16 cellular contexts compared by ENCODE assay signal in the genomic region with DNA sequence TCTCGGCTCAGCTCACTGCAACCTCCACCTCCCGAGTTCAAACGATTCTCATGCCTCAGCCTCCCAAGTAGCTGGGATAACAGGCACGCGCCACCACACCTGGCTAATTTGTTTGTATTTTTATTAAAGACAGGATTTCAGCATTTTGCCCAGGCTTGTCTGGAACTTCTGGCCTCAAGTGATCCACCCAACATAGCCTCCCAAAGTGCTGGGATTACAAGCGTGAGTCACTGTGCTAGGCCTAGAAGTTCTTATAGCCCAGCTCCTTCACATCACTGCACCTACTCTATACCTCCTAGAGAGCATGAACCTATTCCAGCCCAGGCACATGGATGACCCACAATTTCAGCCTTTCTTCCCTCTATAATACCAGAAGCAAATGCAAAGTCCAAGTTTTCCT. TPM values are rescaled to one million over a fixed set of nuclear protein-coding genes. Genes with fewer than 3 reads are reported as not detected.
DNase-seq lines count a peak whose midpoint lies in the region; ATAC-seq and TF ChIP-seq lines count a peak whose summit lies in the region.
"Had no signal": no experiment of that assay in that cellular context is flagged by ENCODE, and none has a peak within 500 bp of the region (broad histone marks: within the 10 kb centered on the region; RNA-seq: fewer than 3 reads in every experiment).

No MANE protein-coding gene starts in this region.

- H3K4me3 ChIP-seq in smooth muscle cell: no peak overlapping the region

- H3K27ac ChIP-seq in epithelial cell of prostate (peak overlapping the region; percentile 93), smooth muscle cell (ENCODE audit: low read depth) (peak overlapping the region; percentile 99)

- in situ Hi-C loops in GM13977 (cut with MboI; ENCODE audit: low pct_unique_long_range_greater_than_20kb, low sequenced_read_pairs, unreplicated experiment): no loop called here

- peaks cover 14% of the 10 kb centered on the region for H3K27me3 ChIP-seq in smooth muscle cell (ENCODE audit: low read depth)

- peaks cover 6 to 8% of the 10 kb centered on the region in 2 donors for H3K36me3 Mint-ChIP-seq in activated T-cell treated with anti-CD3 and anti-CD28 coated beads, Interleukin-2, amount 50 U/mL, for 72 hours (ENCODE audit: insufficient read depth in 2 of 2)
- peaks cover 8% of the 10 kb centered on the region for H3K36me3 Mint-ChIP-seq in T-helper 17 cell (ENCODE audit: low read depth)

- H4K20me1 ChIP-seq in smooth muscle cell (ENCODE audit: low read depth): peaks cover 8% of the 10 kb centered on the region

- DNase-seq in activated T-cell treated with anti-CD3 and anti-CD28 coated beads, Interleukin-2, amount 50 U/mL, for 72 hours: no peak
- DNase-seq in activated T-cell treated with anti-CD3 and anti-CD28 coated beads, Interleukin-2, amount 50 U/mL, for 1 hour: no peak
- no peak for DNase-seq in T-helper 17 cell
- no peak for DNase-seq in epithelial cell of prostate (ENCODE audit: low read depth, low spot score)
- no peak for DNase-seq in smooth muscle cell (lab: John Stamatoyannopoulos, UW; ENCODE audit: unreplicated experiment)
- no peak for DNase-seq in stimulated activated CD4-positive, alpha-beta T cell treated with anti-CD3 and anti-CD28 coated beads, Interleukin-2, amount 100 ng/mL, for 48 hours
- DNase-seq in stimulated activated CD4-positive, alpha-beta T cell treated with anti-CD3 and anti-CD28 coated beads, Interleukin-4, amount 100 ng/mL, for 4 hours: no peak
- DNase-seq in GM13977 (ENCODE audit: low spot score): no peak
- DNase-seq: amniotic stem cell, Calu3, GDM1, GM23248, left ventricle myocardium superior, NCI-H1092, NCI-H82 had no signal

- no peak overlapping the region for H3K9ac ChIP-seq in smooth muscle cell (ENCODE audit: low read depth)

- ATAC-seq in activated T-cell treated with anti-CD3 and anti-CD28 coated beads, Interleukin-2, amount 50 U/mL, for 72 hours (replicated peaks in 1 of 2): no peak
- ATAC-seq in T-helper 17 cell: no peak
- ATAC-seq: left ventricle myocardium superior had no signal

- peak overlapping the region; percentile 96 to 98 for H3K4me3 Mint-ChIP-seq in activated T-cell treated with anti-CD3 and anti-CD28 coated beads, Interleukin-2, amount 50 U/mL, for 72 hours
- H3K4me3 Mint-ChIP-seq in T-helper 17 cell: peak overlapping the region; percentile 21

- H3K27ac Mint-ChIP-seq in activated T-cell treated with anti-CD3 and anti-CD28 coated beads, Interleukin-2, amount 50 U/mL, for 72 hours: peak overlapping the region; percentile 10
- H3K27ac Mint-ChIP-seq in T-helper 17 cell: peak overlapping the region; percentile 99

- H3K9me3 ChIP-seq in T-helper 17 cell (ENCODE audit: control insufficient read depth, low read length, poor library complexity, severe bottlenecking) (no peaks in the 10 kb centered on the region), smooth muscle cell (replicated peaks; ENCODE audit: low read depth) (no peaks in the 10 kb centered on the region)

- peaks cover 29% of the 10 kb centered on the region for H3K4me1 Mint-ChIP-seq in activated T-cell treated with anti-CD3 and anti-CD28 coated beads, Interleukin-2, amount 50 U/mL, for 72 hours (ENCODE audit: low read depth)
- peaks cover 24% of the 10 kb centered on the region for H3K4me1 Mint-ChIP-seq in T-helper 17 cell

- no peak overlapping the region for H3K4me2 ChIP-seq in smooth muscle cell

- H3K9me3 Mint-ChIP-seq in activated T-cell treated with anti-CD3 and anti-CD28 coated beads, Interleukin-2, amount 50 U/mL, for 72 hours: no peaks in the 10 kb centered on the region

- peaks cover 12% of the 10 kb centered on the region for H3K4me1 ChIP-seq in smooth muscle cell (ENCODE audit: low read depth)

- TF ChIP-seq CTCF in smooth muscle cell (IDR thresholded peaks at IDR 0.05; ENCODE audit: borderline replicate concordance, insufficient read depth, poor library complexity, severe bottlenecking): no peak
- TF ChIP-seq CTCF in GM13977 (IDR thresholded peaks at IDR 0.05; ENCODE audit: extremely low read depth, insufficient read depth, missing control alignments): no peak

- no peaks in the 10 kb centered on the region for H3K27me3 Mint-ChIP-seq in activated T-cell treated with anti-CD3 and anti-CD28 coated beads, Interleukin-2, amount 50 U/mL, for 72 hours (ENCODE audit: low read depth)
- peaks cover 15% of the 10 kb centered on the region for H3K27me3 Mint-ChIP-seq in T-helper 17 cell

- H3F3A ChIP-seq in smooth muscle cell (ENCODE audit: low read depth): peaks cover 11% of the 10 kb centered on the region

- no peaks in the 10 kb centered on the region for H3K36me3 ChIP-seq in smooth muscle cell (ENCODE audit: low read depth)

- peaks cover 26% of the 10 kb centered on the region for H3K79me2 ChIP-seq in smooth muscle cell (ENCODE audit: low read depth)

- H2AFZ ChIP-seq in smooth muscle cell (ENCODE audit: low read depth): no peak overlapping the region

- WGBS in smooth muscle cell (ENCODE audit: low lambda C conversion rate): 96% methylated on average over 6 of the region's 6 CpGs

RNA-seq across cellular contexts. Expression of a gene that starts 1.3 kb away (rescaled TPM):
- total RNA-seq in activated T-cell treated with anti-CD3 and anti-CD28 coated beads, Interleukin-2, amount 50 U/mL, for 72 hours: 100 to 1,000 TPM in 1 of 2 donors, 10 to 100 TPM in 1; 78.9 to 110 TPM
- total RNA-seq in T-helper 17 cell (10 to 100 TPM; 40.4 to 58.2 TPM), smooth muscle cell (67.2 and 82.1 TPM in 2 replicates)
- polyA plus RNA-seq in smooth muscle cell: 62.0 and 93.2 TPM in 2 replicates

RNA-seq across cellular contexts. Expression of a gene that starts 20.3 kb away (rescaled TPM):
- 10 to 100 TPM; 54.4 to 73.1 TPM for total RNA-seq in activated T-cell treated with anti-CD3 and anti-CD28 coated beads, Interleukin-2, amount 50 U/mL, for 72 hours
- total RNA-seq in T-helper 17 cell (10 to 100 TPM; 41.4 to 52.1 TPM), smooth muscle cell (12.1 and 19.9 TPM in 2 replicates)
- 8.6 and 12.7 TPM in 2 replicates for polyA plus RNA-seq in smooth muscle cell

RNA-seq across cellular contexts. Expression of a gene that starts 42.3 kb away (rescaled TPM):
- total RNA-seq in activated T-cell treated with anti-CD3 and anti-CD28 coated beads, Interleukin-2, amount 50 U/mL, for 72 hours: under 1 TPM; 0.30 to 0.60 TPM
- under 1 TPM in 1 of 2 donors, not detected in 1; 0.80 TPM for total RNA-seq in T-helper 17 cell
- total RNA-seq in smooth muscle cell: not detected in 2 replicates
- not detected in 2 replicates for polyA plus RNA-seq in smooth muscle cell
- total RNA-seq: Calu3, frontal cortex, GM23248, left ventricle myocardium superior had no signal
- polyA plus RNA-seq: GM23248 had no signal

RNA-seq across cellular contexts. Expression of a gene that starts 58.4 kb away (rescaled TPM):
- total RNA-seq in activated T-cell treated with anti-CD3 and anti-CD28 coated beads, Interleukin-2, amount 50 U/mL, for 72 hours: 10 to 100 TPM; 25.0 to 26.6 TPM
- total RNA-seq in T-helper 17 cell: 10 to 100 TPM; 17.8 to 21.1 TPM
- 22.0 and 27.7 TPM in 2 replicates for total RNA-seq in smooth muscle cell
- polyA plus RNA-seq in smooth muscle cell: 10.9 and 11.5 TPM in 2 replicates

RNA-seq across cellular contexts. Expression of a gene that starts 59.3 kb away (rescaled TPM):
- 10 to 100 TPM; 79.5 to 90.4 TPM for total RNA-seq in activated T-cell treated with anti-CD3 and anti-CD28 coated beads, Interleukin-2, amount 50 U/mL, for 72 hours
- 1 to 10 TPM in 1 of 2 donors, under 1 TPM in 1; 0.77 to 1.5 TPM for total RNA-seq in T-helper 17 cell
- total RNA-seq in smooth muscle cell: 306 and 316 TPM in 2 replicates
- polyA plus RNA-seq in smooth muscle cell: 157 and 183 TPM in 2 replicates
